In genomic region chr7:139853576-139854511, GRCh38 we compare ENCODE assay signal across 9 cellular contexts. TPM values are rescaled to one million over a fixed set of nuclear protein-coding genes. Genes with fewer than 3 reads are reported as not detected.
A peak's percentile ranks its signal among the peaks of the same experiment; 100 is the strongest.
DNase-seq lines count a peak whose midpoint lies in the region; FAIRE-seq and TF ChIP-seq lines count a peak whose summit lies in the region.
"Had no signal": no experiment of that assay in that cellular context is flagged by ENCODE, and none has a peak within 500 bp of the region (broad histone marks: within the 10 kb centered on the region; RNA-seq: fewer than 3 reads in every experiment).

No MANE protein-coding gene starts in this region.

- no peaks in the 10 kb centered on the region for H3K27me3 Mint-ChIP-seq in activated naive CD4-positive, alpha-beta T cell treated with anti-CD3 and anti-CD28 coated beads for 36 hours (ENCODE audit: low read depth)

- H3K27me3 ChIP-seq in small intestine (ENCODE audit: control insufficient read depth in 2 of 2, insufficient read depth in 2 of 2, low read length in 2 of 2): no peaks in the 10 kb centered on the region

- peak overlapping the region; percentile 15 to 77 for H3K27ac ChIP-seq in small intestine (ENCODE audit: low read depth in 1 of 2, low read length in 1 of 2)

- H3K36me3 ChIP-seq in small intestine (ENCODE audit: control insufficient read depth in 2 of 2, insufficient read depth in 2 of 2, low read length in 2 of 2): no peaks in the 10 kb centered on the region

- peaks cover 20% of the 10 kb centered on the region for H3K4me1 Mint-ChIP-seq in activated naive CD4-positive, alpha-beta T cell treated with anti-CD3 and anti-CD28 coated beads for 36 hours (ENCODE audit: low read depth)

- H3K27ac Mint-ChIP-seq in activated naive CD4-positive, alpha-beta T cell treated with anti-CD3 and anti-CD28 coated beads for 36 hours: no peak overlapping the region

- 73 to 85% (median 84%) methylated on average over 9 of the region's 9 CpGs for WGBS in small intestine, 3 donors

- peak; percentile 59 for DNase-seq in GM03348 (ENCODE audit: low spot score)
- peak; percentile 56 for DNase-seq in SKM-1 (lab: John Stamatoyannopoulos, UW; ENCODE audit: unreplicated experiment)
- DNase-seq in foreskin fibroblast: peak; percentile 28 to 64
- DNase-seq in small intestine: no peak
- DNase-seq in anterior cingulate cortex (lab: John Stamatoyannopoulos, UW): no peak
- DNase-seq in activated naive CD4-positive, alpha-beta T cell treated with anti-CD3 and anti-CD28 coated beads for 36 hours: no peak
- no peak for DNase-seq in DMS 273 (lab: John Stamatoyannopoulos, UW; ENCODE audit: unreplicated experiment)
- no peak for DNase-seq in D721Med (ENCODE audit: insufficient read length, low spot score)
- DNase-seq: NCI-H2171 treated with DMSO at 0.1 percent for 48 hours had no signal

- no peak for TF ChIP-seq CTCF in foreskin fibroblast (IDR thresholded peaks at IDR 0.05; ENCODE audit: low read depth, low read length)
- TF ChIP-seq CTCF in D721Med (IDR thresholded peaks at IDR 0.05; ENCODE audit: insufficient read depth, missing control alignments): no peak

- no peaks in the 10 kb centered on the region for H3K9me3 ChIP-seq in small intestine (ENCODE audit: control insufficient read depth, low read depth)

- H3K4me1 ChIP-seq in small intestine (ENCODE audit: control insufficient read depth in 2 of 2, insufficient read depth in 1 of 2, low read depth in 1 of 2, low read length in 1 of 2): peaks cover 3% of the 10 kb centered on the region in 2 donors

- FAIRE-seq in small intestine (lab: Jason Lieb, UNC) (no peak), D721Med (lab: Jason Lieb, UNC) (no peak)

- no peak overlapping the region for H3K4me3 ChIP-seq in foreskin fibroblast (ENCODE audit: low read depth in 1 of 2, low read length in 2 of 2)
- H3K4me3 ChIP-seq in small intestine (ENCODE audit: low read depth in 1 of 2, low read length in 2 of 2): no peak overlapping the region

- intact Hi-C loops in activated naive CD4-positive, alpha-beta T cell treated with anti-CD3 and anti-CD28 coated beads for 36 hours (cut with micrococcal nuclease): no loop called here

- no peak overlapping the region for H3K4me3 Mint-ChIP-seq in activated naive CD4-positive, alpha-beta T cell treated with anti-CD3 and anti-CD28 coated beads for 36 hours

- H3K36me3 Mint-ChIP-seq in activated naive CD4-positive, alpha-beta T cell treated with anti-CD3 and anti-CD28 coated beads for 36 hours (ENCODE audit: low read depth): no peaks in the 10 kb centered on the region

- CTCF ChIA-PET in activated naive CD4-positive, alpha-beta T cell treated with anti-CD3 and anti-CD28 coated beads for 36 hours (lab: Charles Lee): no interaction called here

- H3K9me3 Mint-ChIP-seq in activated naive CD4-positive, alpha-beta T cell treated with anti-CD3 and anti-CD28 coated beads for 36 hours: no peaks in the 10 kb centered on the region

RNA-seq across cellular contexts. Expression of gene TBXAS1, which starts 24.8 kb away (rescaled TPM):
- polyA plus RNA-seq in small intestine: 1 to 10 TPM; 1.1 to 7.8 (median 6.2) TPM
- 1 to 10 TPM in 1 of 2 experiments, under 1 TPM in 1; 0.83 to 1.1 TPM for total RNA-seq in activated naive CD4-positive, alpha-beta T cell treated with anti-CD3 and anti-CD28 coated beads for 36 hours

Comparison
In these comparisons a context has a peak if more than half of its experiments do, and no peak if none do; other contexts are left out.
1. DNase-seq: peak in GM03348 (single experiment), SKM-1 (single experiment) and foreskin fibroblast (2 of 2); none in small intestine (single experiment), anterior cingulate cortex (0 of 58), activated naive CD4-positive, alpha-beta T cell treated with anti-CD3 and anti-CD28 coated beads for 36 hours (single experiment), DMS 273 (single experiment) and D721Med (single experiment).